Comparison of ENCODE assay signal across 16 cellular contexts in the genomic region with DNA sequence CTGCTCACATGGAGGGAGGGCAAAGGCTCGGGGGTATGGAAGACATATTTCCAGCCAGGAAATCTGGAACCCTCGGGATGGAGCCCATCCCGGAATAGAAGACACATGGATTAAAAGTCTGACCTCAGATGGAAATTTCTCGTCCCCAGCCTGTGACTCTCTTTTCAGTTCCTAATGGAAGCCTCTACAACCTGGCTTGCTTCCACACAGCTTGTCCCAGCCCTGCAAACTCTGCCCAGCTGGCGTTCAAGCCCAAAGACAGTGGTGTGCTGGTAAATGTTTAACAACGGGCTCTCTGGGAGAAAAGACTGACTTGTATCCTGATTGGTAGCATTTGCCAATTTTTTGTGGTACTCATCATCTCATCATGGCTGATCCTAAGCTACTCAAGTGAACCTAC. TPM values are rescaled to one million over a fixed set of nuclear protein-coding genes. Genes with fewer than 3 reads are reported as not detected.
A peak's percentile ranks its signal among the peaks of the same experiment; 100 is the strongest.
DNase-seq lines count a peak whose midpoint lies in the region; ATAC-seq, FAIRE-seq and TF ChIP-seq lines count a peak whose summit lies in the region.
"Had no signal": no experiment of that assay in that cellular context is flagged by ENCODE, and none has a peak within 500 bp of the region (broad histone marks: within the 10 kb centered on the region; RNA-seq: fewer than 3 reads in every experiment).

No MANE protein-coding gene starts in this region.

- FAIRE-seq in HepG2 (lab: Jason Lieb, UNC) (no peak), kidney (lab: Jason Lieb, UNC) (no peak)
- FAIRE-seq: GM12878 had no signal

- H3K79me2 ChIP-seq in HepG2 (ENCODE audit: insufficient read depth, low read length) = no peaks in the 10 kb centered on the region
- H3K79me2 ChIP-seq in Karpas-422 (ENCODE audit: low read length) = no peaks in the 10 kb centered on the region

- ATAC-seq in HepG2 = peak; percentile 38; the same call in 1 of the 3 replicates
- ATAC-seq: GM12878, GM23338, SK-N-SH treated with all-trans-retinoic acid at 6 μM for 48 hours had no signal

- 45% methylated on average over 5 of the region's 6 CpGs for WGBS in HepG2 (ENCODE audit: low lambda C conversion rate)

- POLR2A ChIA-PET in HepG2 (lab: Yijun Ruan, JAX) = no interaction called here

- H2AFZ ChIP-seq in HepG2 (ENCODE audit: low read length) (no peak overlapping the region), Karpas-422 (ENCODE audit: low read length) (no peak overlapping the region)
- H2AFZ ChIP-seq: GM23338 had no signal

- H3K4me3 ChIP-seq in colonic mucosa (no peak overlapping the region), HepG2 (replicated peaks in 1 of 3; ENCODE audit: insufficient read depth in 1 of 3, low read depth in 2 of 3, low read length in 3 of 3) (no peak overlapping the region), Karpas-422 (ENCODE audit: low read length) (no peak overlapping the region), kidney (ENCODE audit: low read length in 2 of 2) (no peak overlapping the region)
- H3K4me3 ChIP-seq: BLaER1, GM12878, GM23338 had no signal

- H4K20me1 ChIP-seq in HepG2 (ENCODE audit: insufficient read depth, low read length) = peaks cover 16% of the 10 kb centered on the region
- H4K20me1 ChIP-seq in Karpas-422 (ENCODE audit: insufficient read depth, low read depth, low read length) = peaks cover 11% of the 10 kb centered on the region

- H3K4me1 ChIP-seq in colonic mucosa = no peaks in the 10 kb centered on the region
- H3K4me1 ChIP-seq in HepG2 (ENCODE audit: insufficient read depth, low read length) = peaks cover 22% of the 10 kb centered on the region
- H3K4me1 ChIP-seq in Karpas-422 (ENCODE audit: low read length) = no peaks in the 10 kb centered on the region
- H3K4me1 ChIP-seq in kidney (ENCODE audit: control insufficient read depth in 1 of 2, insufficient read depth in 1 of 2, low read depth in 1 of 2, low read length in 2 of 2) = no peaks in the 10 kb centered on the region
- H3K4me1 ChIP-seq: BLaER1 had no signal

- no peak overlapping the region for H3K9ac ChIP-seq in colonic mucosa (ENCODE audit: low read depth in 2 of 2, low read length in 2 of 2)
- no peak overlapping the region for H3K9ac ChIP-seq in HepG2 (ENCODE audit: insufficient read depth, low read depth, low read length)
- H3K9ac ChIP-seq in Karpas-422 (ENCODE audit: low read length) = no peak overlapping the region
- no peak overlapping the region for H3K9ac ChIP-seq in kidney (ENCODE audit: low read length in 2 of 2)
- H3K9ac ChIP-seq: BLaER1 had no signal

- CTCF ChIA-PET in HepG2 (lab: Yijun Ruan, JAX; ENCODE audit: low intra/inter-chr PET ratio, low total read pairs) = no interaction called here

- TF ChIP-seq EP300 in HepG2 (IDR thresholded peaks at IDR 0.05; ENCODE audit: low read depth in 2 of 2, low read length in 2 of 2) (no peak), HepG2 (CRISPR knock-in tag; IDR thresholded peaks at IDR 0.05; ENCODE audit: borderline replicate concordance) (no peak)

- DNase-seq in NCI-H1694 (lab: John Stamatoyannopoulos, UW) (peak; percentile 19), colonic mucosa (peak; percentile 48), HepG2 (ENCODE audit: low spot score) (no peak), renal cortical epithelial cell (ENCODE audit: low read depth) (peak; percentile 43), Karpas-422 (no peak), kidney (no peak), DMS153 treated with DMSO at 0.1 percent for 48 hours (lab: John Stamatoyannopoulos, UW; ENCODE audit: unreplicated experiment) (no peak)
- DNase-seq: DMS153, MV-4-11, NCI-H1436, NCI-H69, SHP77 had no signal

- H3K36me3 ChIP-seq in colonic mucosa (no peaks in the 10 kb centered on the region), HepG2 (replicated peaks in 1 of 2; ENCODE audit: control insufficient read depth in 1 of 2, insufficient read depth in 2 of 2, low read length in 2 of 2) (no peaks in the 10 kb centered on the region), Karpas-422 (ENCODE audit: insufficient read depth, low read length) (no peaks in the 10 kb centered on the region), kidney (ENCODE audit: control insufficient read depth in 1 of 2, insufficient read depth in 2 of 2, low read length in 2 of 2) (no peaks in the 10 kb centered on the region)
- H3K36me3 ChIP-seq: BLaER1 had no signal

- TF ChIP-seq CTCF in colonic mucosa (IDR thresholded peaks at IDR 0.05) (no peak), HepG2 (CRISPR knock-in tag; IDR thresholded peaks at IDR 0.05) (no peak), kidney (IDR thresholded peaks at IDR 0.05; ENCODE audit: borderline replicate concordance, extremely low read depth, insufficient read depth) (no peak)

- H3K27ac ChIP-seq in colonic mucosa (no peak overlapping the region), HepG2 (ENCODE audit: extremely low read length, insufficient read depth, low read length) (no peak overlapping the region), Karpas-422 (ENCODE audit: low read length) (no peak overlapping the region), kidney (ENCODE audit: low read depth in 2 of 2, low read length in 2 of 2) (no peak overlapping the region)
- H3K27ac ChIP-seq: BLaER1 had no signal

- intact Hi-C loops in colonic mucosa (cut with DNase I) = no loop called here
- intact Hi-C loops in HepG2 (cut with micrococcal nuclease; ENCODE audit: unreplicated experiment) = no loop called here
- intact Hi-C loops in kidney (cut with DNase I) = no loop called here

- no TSS peak for BruUV-seq in HepG2 (replicated peaks; lab: Mats Ljungman, UMichigan)

- H3K27me3 ChIP-seq in colonic mucosa = no peaks in the 10 kb centered on the region
- H3K27me3 ChIP-seq in HepG2 (ENCODE audit: control insufficient read depth in 1 of 2, insufficient read depth in 2 of 2, low read length in 2 of 2) = peaks cover 13 to 83% of the 10 kb centered on the region in 2 experiments
- peaks cover 2% of the 10 kb centered on the region; the same call in 1 of the 2 replicates for H3K27me3 ChIP-seq in Karpas-422 (ENCODE audit: low read length)
- H3K27me3 ChIP-seq: BLaER1 had no signal

- H3K9me2 ChIP-seq in Karpas-422 (replicated peaks; ENCODE audit: insufficient read depth, low read length) = no peaks in the 10 kb centered on the region

- in situ Hi-C loops in HepG2 (cut with HindIII; ENCODE audit: extremely low pct_ligation_motif_present, low pct_unique_long_range_greater_than_20kb) = loop anchor here (25.0 kb wide), 1 partner anchor 546 kb away; no protein-coding TSS in a partner anchor

- H3K9me3 ChIP-seq in colonic mucosa (no peaks in the 10 kb centered on the region), HepG2 (ENCODE audit: low read length) (no peaks in the 10 kb centered on the region), Karpas-422 (ENCODE audit: low read length) (no peaks in the 10 kb centered on the region), kidney (ENCODE audit: control insufficient read depth in 1 of 2, low read length in 2 of 2) (no peaks in the 10 kb centered on the region)
- H3K9me3 ChIP-seq: BLaER1 had no signal

- TF ChIP-seq POLR2A in HepG2 (IDR thresholded peaks at IDR 0.05; ENCODE audit: insufficient read depth in 1 of 2, low read depth in 2 of 2, low read length in 2 of 2) = no peak

- H3K4me2 ChIP-seq in HepG2 (ENCODE audit: low read depth, low read length) (no peak overlapping the region), Karpas-422 (ENCODE audit: low read depth, low read length, poor library complexity, severe bottlenecking) (no peak overlapping the region)
- H3K4me2 ChIP-seq: BLaER1, GM23338 had no signal

- TF ChIP-seq RAD21 in HepG2 (CRISPR knock-in tag; IDR thresholded peaks at IDR 0.05) = no peak

TF ChIP-seq in HepG2, 621 proteins besides CTCF, POLR2A, EP300 and RAD21:
- TF ChIP-seq ZNF75D (CRISPR knock-in tag; IDR thresholded peaks at IDR 0.05; ENCODE audit: borderline replicate concordance) = no peak
- no peak for TF ChIP-seq ZMAT3 (CRISPR knock-in tag; conservative IDR thresholded peaks at IDR 0.05)
- TF ChIP-seq, protein P1, sequence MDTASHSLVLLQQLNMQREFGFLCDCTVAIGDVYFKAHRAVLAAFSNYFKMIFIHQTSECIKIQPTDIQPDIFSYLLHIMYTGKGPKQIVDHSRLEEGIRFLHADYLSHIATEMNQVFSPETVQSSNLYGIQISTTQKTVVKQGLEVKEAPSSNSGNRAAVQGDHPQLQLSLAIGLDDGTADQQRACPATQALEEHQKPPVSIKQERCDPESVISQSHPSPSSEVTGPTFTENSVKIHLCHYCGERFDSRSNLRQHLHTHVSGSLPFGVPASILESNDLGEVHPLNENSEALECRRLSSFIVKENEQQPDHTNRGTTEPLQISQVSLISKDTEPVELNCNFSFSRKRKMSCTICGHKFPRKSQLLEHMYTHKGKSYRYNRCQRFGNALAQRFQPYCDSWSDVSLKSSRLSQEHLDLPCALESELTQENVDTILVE (CRISPR knock-in tag; IDR thresholded peaks at IDR 0.05) = no peak
- no peak for TF ChIP-seq ZFP36L2 (CRISPR knock-in tag; IDR thresholded peaks at IDR 0.05)
- no peak for TF ChIP-seq NCOA1 (CRISPR knock-in tag; IDR thresholded peaks at IDR 0.05)

RNA-seq across cellular contexts. Expression of a gene that starts 35.6 kb away (rescaled TPM):
- total RNA-seq in colonic mucosa (10 to 100 TPM; 65.4 to 85.1 TPM), HepG2 (2016; rRNA removed; fragmentation: Illumina TruSeq; extraction: Trizol) (11.9 TPM in 2 replicates), renal cortical epithelial cell (12.9 and 31.4 TPM in 2 replicates), kidney (71.7 TPM)
- 4.3 and 4.6 TPM in 2 replicates for total RNA-seq in HepG2 (2016; cell fraction: cytosol; rRNA removed; fragmentation: Illumina TruSeq; extraction: Trizol; ENCODE audit: low read depth)
- total RNA-seq in HepG2 (2016; cell fraction: insoluble cytoplasmic fraction; rRNA removed; fragmentation: Illumina TruSeq; extraction: Trizol) = 11.3 and 13.4 TPM in 2 replicates
- 6.8 and 8.2 TPM in 2 replicates for total RNA-seq in HepG2 (2016; cell fraction: membrane; rRNA removed; fragmentation: Illumina TruSeq; extraction: Trizol)
- total RNA-seq in HepG2 (2016; cell fraction: nucleus; rRNA removed; fragmentation: Illumina TruSeq; extraction: Trizol) = 17.8 and 18.8 TPM in 2 replicates
- polyA plus RNA-seq in HepG2 (2011; rRNA removed) (10.8 and 13.8 TPM in 2 replicates), kidney (ENCODE audit: insufficient read depth, low read depth, low replicate concordance) (10.3 TPM)
- polyA plus RNA-seq in HepG2 (2011; cell fraction: cytosol; rRNA removed) = 7.1 and 8.6 TPM in 2 replicates
- polyA plus RNA-seq in HepG2 (2011; cell fraction: nucleus; rRNA removed) = 48.8 and 69.4 TPM in 2 replicates
- 21.9 and 27.0 TPM in 2 replicates for polyA plus RNA-seq in HepG2 (2012)
- polyA plus RNA-seq in HepG2 (2016; cell fraction: cytosol; fragmentation: Illumina TruSeq; extraction: Trizol; ENCODE audit: low read depth) = 0.89 and 1.1 TPM in 2 replicates
- 11.5 and 15.8 TPM in 2 replicates for polyA plus RNA-seq in HepG2 (2016; cell fraction: insoluble cytoplasmic fraction; fragmentation: Illumina TruSeq; extraction: Trizol; ENCODE audit: low read depth)
- polyA plus RNA-seq in HepG2 (2016; cell fraction: membrane; fragmentation: Illumina TruSeq; extraction: Trizol; ENCODE audit: low read depth) = 2.4 and 4.2 TPM in 2 replicates
- 22.7 and 23.0 TPM in 2 replicates for polyA plus RNA-seq in HepG2 (2016; cell fraction: nucleus; fragmentation: Illumina TruSeq; extraction: Trizol; ENCODE audit: insufficient read depth, low read depth)
- 51.1 and 121 TPM in 2 replicates for polyA minus RNA-seq in HepG2 (2011; rRNA and poly(A)+ RNA removed; ENCODE audit: low replicate concordance)
- polyA minus RNA-seq in HepG2 (2011; cell fraction: cytosol; rRNA and poly(A)+ RNA removed) = 16.1 and 16.6 TPM in 2 replicates
- 57.1 and 60.3 TPM in 2 replicates for polyA minus RNA-seq in HepG2 (2011; cell fraction: nucleus; rRNA and poly(A)+ RNA removed)
- total RNA-seq in Karpas-422 (2014; rRNA removed; shearing (Covaris generic); ENCODE audit: low replicate concordance) = 63.6 and 99.8 TPM in 2 replicates

Comparison
In these comparisons a context has a peak if more than half of its experiments do, and no peak if none do; other contexts are left out.
1. DNase-seq: peak in NCI-H1694 (single experiment), colonic mucosa (single experiment) and renal cortical epithelial cell (single experiment); none in HepG2 (single experiment), Karpas-422 (single experiment), kidney (single experiment) and DMS153 treated with DMSO at 0.1 percent for 48 hours (single experiment).